Comparison of ENCODE assay signal across 22 cellular contexts in genomic region chrX:106208154-106208553, GRCh38. TPM values are rescaled to one million over a fixed set of nuclear protein-coding genes. Genes with fewer than 3 reads are reported as not detected.
A peak's percentile ranks its signal among the peaks of the same experiment; 100 is the strongest.
DNase-seq lines count a peak whose midpoint lies in the region; ATAC-seq and TF ChIP-seq lines count a peak whose summit lies in the region.
"Had no signal": no experiment of that assay in that cellular context is flagged by ENCODE, and none has a peak within 500 bp of the region (broad histone marks: within the 10 kb centered on the region; RNA-seq: fewer than 3 reads in every experiment).

No MANE protein-coding gene starts in this region.

- H3K9me3 ChIP-seq in psoas muscle = no peaks in the 10 kb centered on the region
- H3K9me3 ChIP-seq: A549, BE2C had no signal

- peaks cover 0 to 3% of the 10 kb centered on the region in 2 donors for H3K36me3 ChIP-seq in psoas muscle (ENCODE audit: insufficient read depth in 1 of 2, low read depth in 1 of 2)
- H3K36me3 ChIP-seq: BE2C; BLaER1 treated with 17β-estradiol and CSF1 and Interleukin-3, amounts not matched to agents 10 nM and 100 nM had no signal

- intact Hi-C loops in psoas muscle (cut with DNase I) = no loop called here

- H3K27me3 ChIP-seq in psoas muscle (ENCODE audit: insufficient read depth in 3 of 3, low read length in 2 of 3) = peaks cover 0 to 4% (median 0%) of the 10 kb centered on the region in 3 donors
- H3K27me3 ChIP-seq: BE2C had no signal

- peaks cover 4% of the 10 kb centered on the region for H3K4me1 ChIP-seq in psoas muscle
- H3K4me1 ChIP-seq: A549; BE2C; BLaER1 treated with 17β-estradiol and CSF1 and Interleukin-3, amounts not matched to agents 10 nM and 100 nM had no signal

- peak; percentile 79 to 97 (median 88) for ATAC-seq in psoas muscle
- ATAC-seq: A549 had no signal

- H3K27ac ChIP-seq in psoas muscle = no peak overlapping the region
- H3K27ac ChIP-seq: A549; BLaER1 treated with 17β-estradiol and CSF1 and Interleukin-3, amounts not matched to agents 10 nM and 100 nM; GM23248 had no signal

- no peak overlapping the region for H3K4me3 ChIP-seq in psoas muscle
- H3K4me3 ChIP-seq: A549; BLaER1 treated with 17β-estradiol and CSF1 and Interleukin-3, amounts not matched to agents 10 nM and 100 nM; GM23248 had no signal

- DNase-seq in OCI-M1 (lab: John Stamatoyannopoulos, UW) = peak; percentile 38
- peak; percentile 0 for DNase-seq in cerebellar cortex (ENCODE audit: low spot score)
- DNase-seq in psoas muscle = no peak
- DNase-seq in activated T-cell treated with anti-CD3 and anti-CD28 coated beads, Interleukin-2, amount 50 U/mL, for 48 hours = no peak
- no peak for DNase-seq in NCI-H2081 treated with DMSO at 0.1 percent for 48 hours (lab: John Stamatoyannopoulos, UW)
- no peak for DNase-seq in stimulated activated CD4-positive, alpha-beta T cell treated with anti-CD3 and anti-CD28 coated beads, Interleukin-4, amount 100 ng/mL, for 4 hours
- DNase-seq: 8988T; ACHN; AML-193; BE2C; CD4-positive, alpha-beta T cell; CD8-positive, alpha-beta memory T cell; DMS53; DMS79 treated with DMSO at 0.1 percent for 48 hours; GF-D8; GM23248; H7; HCEC 1CT had no signal

- 20 to 44% (median 33%) methylated on average over 1 of the region's 1 CpG for WGBS in psoas muscle, 3 donors

- no peak for TF ChIP-seq CTCF in psoas muscle (IDR thresholded peaks at IDR 0.05)

RNA-seq across cellular contexts. Expression of gene PWWP3B, which starts 40.0 kb away (rescaled TPM):
- total RNA-seq in psoas muscle = 10 to 100 TPM in 3 of 4 donors, 1 to 10 TPM in 1; 3.4 to 15.2 (median 10.9) TPM
- polyA plus RNA-seq in psoas muscle = 1 to 10 TPM in 2 of 3 donors, under 1 TPM in 1; 0.39 to 4.3 (median 1.2) TPM
- total RNA-seq: CD4-positive, alpha-beta T cell; CD8-positive, alpha-beta memory T cell; G401; GM23248 had no signal
- polyA plus RNA-seq: A549; CD14-positive monocyte; CD8-positive, alpha-beta memory T cell; GM23248 had no signal

Comparison
In these comparisons a context has a peak if more than half of its experiments do, and no peak if none do; other contexts are left out.
1. DNase-seq: peak in OCI-M1 (single experiment) and cerebellar cortex (single experiment); none in psoas muscle (0 of 2), activated T-cell treated with anti-CD3 and anti-CD28 coated beads, Interleukin-2, amount 50 U/mL, for 48 hours (0 of 2), NCI-H2081 treated with DMSO at 0.1 percent for 48 hours (single experiment) and stimulated activated CD4-positive, alpha-beta T cell treated with anti-CD3 and anti-CD28 coated beads, Interleukin-4, amount 100 ng/mL, for 4 hours (0 of 2).